In genomic region chr5:72130342-72130741, GRCh38 we compare ENCODE assay signal across 27 cellular contexts. TPM values are rescaled to one million over a fixed set of nuclear protein-coding genes. Genes with fewer than 3 reads are reported as not detected.
DNase-seq lines count a peak whose midpoint lies in the region; ATAC-seq and TF ChIP-seq lines count a peak whose summit lies in the region.
"Had no signal": no experiment of that assay in that cellular context is flagged by ENCODE, and none has a peak within 500 bp of the region (broad histone marks: within the 10 kb centered on the region; RNA-seq: fewer than 3 reads in every experiment).

No MANE protein-coding gene starts in this region.

- H2AFZ ChIP-seq in ACC112 (ENCODE audit: low read length, unreplicated experiment) (no peak overlapping the region), IMR-90 (replicated peaks; ENCODE audit: low read length, poor library complexity) (no peak overlapping the region)

- no peak for TF ChIP-seq CTCF in IMR-90 (conservative IDR thresholded peaks at IDR 0.05; ENCODE audit: low read depth, low read length)

- ATAC-seq in IMR-90 (ENCODE audit: low read depth) (peak; percentile 56), aorta (ENCODE audit: low FRiP score) (no peak)
- ATAC-seq: esophagus mucosa, left cardiac atrium, psoas muscle, upper lobe of right lung had no signal

- H3K14ac ChIP-seq in IMR-90 (replicated peaks; ENCODE audit: low read depth, low read length): no peak overlapping the region

- H3K27ac ChIP-seq in ACC112 (ENCODE audit: low read depth, low read length) (peak overlapping the region; percentile 57), IMR-90 (ENCODE audit: insufficient read depth, low read length) (peak overlapping the region; percentile 55; the same call in 1 of the 2 replicates), aorta (ENCODE audit: low read depth in 1 of 2, low read length in 2 of 2) (peak overlapping the region in 1 of 2 donors; percentile 51)
- H3K27ac ChIP-seq: psoas muscle, upper lobe of right lung, WERI-Rb-1 had no signal

- peaks cover 16% of the 10 kb centered on the region for H3K9me1 ChIP-seq in IMR-90 (ENCODE audit: insufficient read depth, low read length)

- peak overlapping the region; percentile 15; the same call in 1 of the 2 replicates for H3K4me3 ChIP-seq in ACC112 (ENCODE audit: low read depth, low read length)
- no peak overlapping the region for H3K4me3 ChIP-seq in IMR-90 (ENCODE audit: insufficient read depth, low read depth, low read length)
- H3K4me3 ChIP-seq in aorta (ENCODE audit: low read length in 2 of 2): no peak overlapping the region
- H3K4me3 ChIP-seq: psoas muscle, upper lobe of right lung had no signal

- H3K4me1 ChIP-seq in ACC112 (ENCODE audit: control insufficient read depth, insufficient read depth, low read length, unreplicated experiment): peaks cover 80% of the 10 kb centered on the region
- peaks cover 17% of the 10 kb centered on the region for H3K4me1 ChIP-seq in IMR-90 (ENCODE audit: control insufficient read depth, insufficient read depth, low read length)
- H3K4me1 ChIP-seq in aorta (ENCODE audit: control insufficient read depth in 1 of 2, insufficient read depth in 2 of 2, low read length in 2 of 2): peaks cover 8 to 19% of the 10 kb centered on the region in 2 donors
- H3K4me1 ChIP-seq: psoas muscle had no signal

- POLR2A ChIA-PET in IMR-90 (lab: Charles Lee; ENCODE audit: unreplicated experiment): no interaction called here

- H4K20me1 ChIP-seq in IMR-90 (ENCODE audit: insufficient read depth, low read length): peaks cover 21% of the 10 kb centered on the region; the same call in 1 of the 2 replicates

- WGBS in IMR-90 (ENCODE audit: extremely low coverage in 2 of 2, insufficient read length in 1 of 2), 2 experiments: no CpG with 5 or more reads among the region's 3 CpGs
- 4 to 9% methylated on average over 3 of the region's 3 CpGs for WGBS in aorta, 2 donors

- H3K23ac ChIP-seq in IMR-90 (ENCODE audit: low read depth, low read length): no peak overlapping the region

- no peak overlapping the region; the same call in 2 of the 3 replicates for H2BK15ac ChIP-seq in IMR-90 (ENCODE audit: low read depth, low read length)

- no peak overlapping the region for H3K18ac ChIP-seq in IMR-90 (ENCODE audit: low read depth, low read length)

- H3K27me3 ChIP-seq in ACC112 (ENCODE audit: insufficient read depth, low read length): no peaks in the 10 kb centered on the region
- no peaks in the 10 kb centered on the region for H3K27me3 ChIP-seq in IMR-90 (ENCODE audit: control insufficient read depth, insufficient read depth, low read length)
- no peaks in the 10 kb centered on the region for H3K27me3 ChIP-seq in aorta (ENCODE audit: control insufficient read depth in 1 of 2, insufficient read depth in 2 of 2, low read length in 1 of 2)
- H3K27me3 ChIP-seq: upper lobe of right lung had no signal

- in situ Hi-C loops in IMR-90 (cut with MboI; ENCODE audit: low sequenced_read_pairs): no loop called here

- CTCF ChIA-PET in IMR-90 (lab: Yijun Ruan, JAX): interaction anchor here (0.7 kb wide), 1 partner anchor 108 kb away, joined by 4 read pairs; no protein-coding TSS in a partner anchor

- dilution Hi-C loops in IMR-90 (cut with HindIII; ENCODE audit: low sequenced_read_pairs, unreplicated experiment): no loop called here

- H3K36me3 ChIP-seq in ACC112 (ENCODE audit: insufficient read depth, low read length): peaks cover 4% of the 10 kb centered on the region; the same call in 1 of the 2 replicates
- peaks cover 2% of the 10 kb centered on the region for H3K36me3 ChIP-seq in IMR-90 (ENCODE audit: control insufficient read depth, insufficient read depth, low read length)
- H3K36me3 ChIP-seq in aorta (ENCODE audit: control insufficient read depth in 1 of 2, insufficient read depth in 2 of 2, low read length in 1 of 2): no peaks in the 10 kb centered on the region
- H3K36me3 ChIP-seq: upper lobe of right lung had no signal

- peaks cover 23 to 70% of the 10 kb centered on the region in 2 experiments for H3K79me1 ChIP-seq in IMR-90 (ENCODE audit: low read depth in 1 of 2, low read length in 2 of 2)

- no peak for TF ChIP-seq RAD21 in IMR-90 (IDR thresholded peaks at IDR 0.05; ENCODE audit: low read length)

- intact Hi-C loops in IMR-90 (cut with micrococcal nuclease) (loop anchor here (5.0 to 10.0 kb wide), 2 partner anchors 77 to 144 kb away; no protein-coding TSS in a partner anchor), aorta (cut with DNase I) (no loop called here)

- H3K4me2 ChIP-seq in IMR-90 (ENCODE audit: low read depth, low read length): peak overlapping the region; percentile 6; the same call in 1 of the 2 replicates

- no peak overlapping the region for H4K91ac ChIP-seq in IMR-90 (ENCODE audit: insufficient read depth, low read depth, low read length)

- H3K79me2 ChIP-seq in ACC112 (ENCODE audit: control insufficient read depth, insufficient read depth, low read length, unreplicated experiment): peaks cover 72% of the 10 kb centered on the region

- no peak overlapping the region for H2BK120ac ChIP-seq in IMR-90 (ENCODE audit: low read depth, low read length)

- peak overlapping the region; percentile 42 for H2BK5ac ChIP-seq in IMR-90 (ENCODE audit: low read depth, low read length, poor library complexity, severe bottlenecking)

- H3K9me3 ChIP-seq in IMR-90 (ENCODE audit: control insufficient read depth, insufficient read depth, low read length): no peaks in the 10 kb centered on the region
- H3K9me3 ChIP-seq in aorta (ENCODE audit: control insufficient read depth, low read length): no peaks in the 10 kb centered on the region
- H3K9me3 ChIP-seq: psoas muscle, upper lobe of right lung had no signal

- H4K5ac ChIP-seq in IMR-90 (ENCODE audit: low read depth, low read length): no peak overlapping the region

- no peak overlapping the region for H2AK5ac ChIP-seq in IMR-90 (ENCODE audit: low read depth, low read length)

- no peak overlapping the region for H3K4ac ChIP-seq in IMR-90 (ENCODE audit: low read depth, low read length)

- no peak for TF ChIP-seq POLR2A in IMR-90 (IDR thresholded peaks at IDR 0.05; ENCODE audit: low read depth, low read length)

- no TSS peak for BruUV-seq in IMR-90 (replicated peaks; lab: Mats Ljungman, UMichigan)

- H2AK9ac ChIP-seq in IMR-90 (replicated peaks; ENCODE audit: low read depth, low read length, poor library complexity): no peak overlapping the region

- no peak overlapping the region for H3K56ac ChIP-seq in IMR-90 (ENCODE audit: extremely low read depth, insufficient read depth, low read length)

- H2BK20ac ChIP-seq in IMR-90 (ENCODE audit: low read depth, low read length): no peak overlapping the region

- H3K9ac ChIP-seq in IMR-90 (ENCODE audit: low read depth, low read length): no peak overlapping the region

- DNase-seq in IMR-90 (peak; percentile 61), astrocyte of the hippocampus (ENCODE audit: low read depth, low spot score) (peak; percentile 58), fibroblast of peridontal ligament (ENCODE audit: extremely low read depth) (peak; percentile 90), RKO (ENCODE audit: low spot score) (no peak), SK-N-DZ (ENCODE audit: low spot score) (no peak), aorta (no peak), hippocampal formation (lab: John Stamatoyannopoulos, UW) (no peak)
- DNase-seq: 8988T; activated CD4-positive, alpha-beta T cell treated with anti-CD3 and anti-CD28 coated beads, Interleukin-2, amount 50 U/mL, for 1 hour; activated naive CD4-positive, alpha-beta T cell treated with anti-CD3 and anti-CD28 coated beads, Interleukin-2, amount 50 U/mL, for 16 hours; anterior cingulate cortex; C1 segment of cervical spinal cord; DND-41; effector memory CD4-positive, alpha-beta T cell; H7; Kasumi-1; left cardiac atrium; NCI-H1092 treated with DMSO at 0.1 percent for 48 hours; NCI-H2029; NCI-H2227 treated with DMSO at 0.1 percent for 48 hours; NCI-H69; psoas muscle; upper lobe of right lung; WERI-Rb-1 had no signal

- 0 out of 4 replicates have a peak overlapping the region, but pooled peaks of 1 of the 2 experiments have one; percentile 24 for H4K8ac ChIP-seq in IMR-90 (ENCODE audit: low read depth in 2 of 2, low read length in 2 of 2)

TF ChIP-seq in IMR-90, 13 proteins besides CTCF, POLR2A, EP300 and RAD21:
- no peak for TF ChIP-seq CHD1 (IDR thresholded peaks at IDR 0.05; ENCODE audit: low read depth, low read length)

RNA-seq across cellular contexts. Expression of gene MAP1B, which starts 23.1 kb away (rescaled TPM):
- 183 and 212 TPM in 2 replicates for total RNA-seq in IMR-90 (2012; rRNA removed)
- polyA plus RNA-seq in IMR-90 (2012; rRNA removed): 38.8 and 41.1 TPM in 2 replicates
- 19.2 and 29.1 TPM in 2 replicates for polyA plus RNA-seq in IMR-90 (2012; cell fraction: cytosol; rRNA removed)
- 33.2 and 44.8 TPM in 2 replicates for polyA plus RNA-seq in IMR-90 (2012; cell fraction: nucleus; rRNA removed; ENCODE audit: low replicate concordance)
- polyA plus RNA-seq in SK-N-DZ (2014; cell fraction: cytosol; rRNA removed): 86.5 and 93.2 TPM in 2 replicates
- 32.0 and 53.3 TPM in 2 replicates for polyA plus RNA-seq in SK-N-DZ (2014; cell fraction: nucleus; rRNA removed)
- 100 to 1,000 TPM; 382 to 754 TPM for total RNA-seq in aorta
- polyA plus RNA-seq in aorta: 10 to 100 TPM; 27.2 to 66.5 TPM
- total RNA-seq: activated T-helper 1 cell treated with anti-CD3 and anti-CD28 coated beads, Interleukin-12 subunit alpha, Interleukin-12 subunit beta, Interleukin-2, Interleukin-4 antibody, amounts not matched to agents 30 ng/mL and 10 ng/mL and 1 ng/mL, durations not matched to agents 14 hours and 24 hours and 36 hours had no signal

Comparison
In these comparisons a context has a peak if more than half of its experiments do, and no peak if none do; other contexts are left out.
1. DNase-seq: peak in IMR-90 (single experiment), astrocyte of the hippocampus (single experiment) and fibroblast of peridontal ligament (single experiment); none in RKO (single experiment), SK-N-DZ (single experiment), aorta (0 of 2) and hippocampal formation (0 of 2).